8 cellular contexts compared by ENCODE assay signal in genomic region chr2:203683932-203684556, GRCh38. TPM values are rescaled to one million over a fixed set of nuclear protein-coding genes. Genes with fewer than 3 reads are reported as not detected.
DNase-seq lines count a peak whose midpoint lies in the region; ATAC-seq and TF ChIP-seq lines count a peak whose summit lies in the region.

No MANE protein-coding gene starts in this region.

- no peak overlapping the region for H3K4me2 ChIP-seq in neuronal stem cell (ENCODE audit: insufficient read depth, low read length, poor library complexity, severe bottlenecking)

- POLR2A ChIA-PET in activated CD4-positive, alpha-beta memory T cell treated with anti-CD3 and anti-CD28 coated beads for 36 hours (lab: Charles Lee): interaction anchor here (0.6 to 1.2 kb wide), 3 partner anchors 8 to 407 kb away, joined by 3 read pairs; no protein-coding TSS in a partner anchor
- POLR2A ChIA-PET in activated CD4-positive, alpha-beta memory T cell treated with anti-CD3 and anti-CD28 coated beads, Interleukin-2, amount 10 ng/mL, durations not matched to agents 7 days and 5 days (lab: Charles Lee): interaction anchor here (0.6 kb wide), 1 partner anchor 105 kb away, joined by 3 read pairs; no protein-coding TSS in a partner anchor
- POLR2A ChIA-PET in RWPE1 (lab: Yijun Ruan, JAX; ENCODE audit: low non-redundant PET): no interaction called here

- no peaks in the 10 kb centered on the region for H3K9me3 ChIP-seq in neuronal stem cell (replicated peaks in 1 of 2; ENCODE audit: control insufficient read depth in 2 of 2, insufficient read depth in 1 of 2, low read depth in 1 of 2, low read length in 2 of 2)

- H2BK12ac ChIP-seq in neuronal stem cell (ENCODE audit: low read length): no peak overlapping the region

- H4K8ac ChIP-seq in neuronal stem cell (ENCODE audit: low read depth, low read length): no peak overlapping the region

- intact Hi-C loops in activated CD4-positive, alpha-beta memory T cell treated with anti-CD3 and anti-CD28 coated beads for 36 hours (cut with micrococcal nuclease): no loop called here

- no peak overlapping the region for H2BK15ac ChIP-seq in neuronal stem cell (ENCODE audit: low read length)

- DNase-seq in activated CD4-positive, alpha-beta memory T cell treated with anti-CD3 and anti-CD28 coated beads for 36 hours: peak; percentile 76
- no peak for DNase-seq in activated CD4-positive, alpha-beta memory T cell treated with anti-CD3 and anti-CD28 coated beads, Interleukin-2, amount 10 ng/mL, durations not matched to agents 7 days and 5 days
- peak; percentile 55 for DNase-seq in RWPE1 (ENCODE audit: low spot score)
- peak; percentile 94 for DNase-seq in glomerular visceral epithelial cell (ENCODE audit: extremely low spot score)
- DNase-seq in SKM-1 treated with dmso at 0.1 percent for 144 hours (lab: John Stamatoyannopoulos, UW; ENCODE audit: unreplicated experiment): no peak
- no peak for DNase-seq in neuronal stem cell (ENCODE audit: low spot score)

- H3K79me1 ChIP-seq in neuronal stem cell (ENCODE audit: low read depth, low read length): no peaks in the 10 kb centered on the region

- H3K36me3 ChIP-seq in neuronal stem cell (replicated peaks in 1 of 2; ENCODE audit: control insufficient read depth in 2 of 2, insufficient read depth in 2 of 2, low read length in 2 of 2): no peaks in the 10 kb centered on the region

- H3K27me3 ChIP-seq in neuronal stem cell (ENCODE audit: control insufficient read depth in 3 of 3, insufficient read depth in 3 of 3, low read depth in 1 of 3, low read length in 3 of 3): no peaks in the 10 kb centered on the region

- H3K14ac ChIP-seq in neuronal stem cell (ENCODE audit: low read length): no peak overlapping the region

- peak; percentile 83 for ATAC-seq in HG02642 (IDR thresholded peaks at IDR 0.05; ENCODE audit: poor library complexity, unreplicated experiment)

- H3K27ac ChIP-seq in RWPE1 (peak overlapping the region; percentile 42; the same call in 1 of the 2 replicates), temporal lobe (ENCODE audit: low read depth, low read length) (peak overlapping the region; percentile 66), neuronal stem cell (replicated peaks; ENCODE audit: low read length) (no peak overlapping the region)

- H3K4ac ChIP-seq in neuronal stem cell (ENCODE audit: low read length): no peak overlapping the region

- no peak overlapping the region for H3K18ac ChIP-seq in neuronal stem cell (ENCODE audit: low read length)

- H3K27ac Mint-ChIP-seq in activated CD4-positive, alpha-beta memory T cell treated with anti-CD3 and anti-CD28 coated beads for 36 hours: peak overlapping the region; percentile 11
- H3K27ac Mint-ChIP-seq in activated CD4-positive, alpha-beta memory T cell treated with anti-CD3 and anti-CD28 coated beads, Interleukin-2, amount 10 ng/mL, durations not matched to agents 7 days and 5 days: no peak overlapping the region

- no peak overlapping the region for H2BK120ac ChIP-seq in neuronal stem cell (ENCODE audit: low read depth, low read length)

- H2AK5ac ChIP-seq in neuronal stem cell (ENCODE audit: low read depth, low read length): no peak overlapping the region

- no peak overlapping the region for H3K4me3 Mint-ChIP-seq in activated CD4-positive, alpha-beta memory T cell treated with anti-CD3 and anti-CD28 coated beads for 36 hours
- H3K4me3 Mint-ChIP-seq in activated CD4-positive, alpha-beta memory T cell treated with anti-CD3 and anti-CD28 coated beads, Interleukin-2, amount 10 ng/mL, durations not matched to agents 7 days and 5 days: no peak overlapping the region

- H3K36me3 Mint-ChIP-seq in activated CD4-positive, alpha-beta memory T cell treated with anti-CD3 and anti-CD28 coated beads for 36 hours: no peaks in the 10 kb centered on the region
- H3K36me3 Mint-ChIP-seq in activated CD4-positive, alpha-beta memory T cell treated with anti-CD3 and anti-CD28 coated beads, Interleukin-2, amount 10 ng/mL, durations not matched to agents 7 days and 5 days (ENCODE audit: low read depth): peaks cover 2% of the 10 kb centered on the region

- WGBS in neuronal stem cell (ENCODE audit: extremely low coverage in 2 of 2, insufficient read length in 2 of 2, insufficient replicate concordance in 1 of 2), 2 donors: no CpG with 5 or more reads among the region's 1 CpG

- no peak overlapping the region for H2BK5ac ChIP-seq in neuronal stem cell (ENCODE audit: low read length)

- no peaks in the 10 kb centered on the region for H3K9me3 Mint-ChIP-seq in activated CD4-positive, alpha-beta memory T cell treated with anti-CD3 and anti-CD28 coated beads for 36 hours
- H3K9me3 Mint-ChIP-seq in activated CD4-positive, alpha-beta memory T cell treated with anti-CD3 and anti-CD28 coated beads, Interleukin-2, amount 10 ng/mL, durations not matched to agents 7 days and 5 days: no peaks in the 10 kb centered on the region

- H3K4me1 ChIP-seq in neuronal stem cell (ENCODE audit: control insufficient read depth in 2 of 2, insufficient read depth in 1 of 2, low read depth in 1 of 2, low read length in 2 of 2): peaks cover 0 to 2% of the 10 kb centered on the region in 2 donors

- no peak overlapping the region for H3K9ac ChIP-seq in neuronal stem cell (ENCODE audit: low read depth, low read length, poor library complexity)

- H2AFZ ChIP-seq in neuronal stem cell (ENCODE audit: low read length): no peak overlapping the region

- H4K91ac ChIP-seq in neuronal stem cell (ENCODE audit: low read depth, low read length, poor library complexity): no peak overlapping the region

- peaks cover 30% of the 10 kb centered on the region for H3K4me1 Mint-ChIP-seq in activated CD4-positive, alpha-beta memory T cell treated with anti-CD3 and anti-CD28 coated beads for 36 hours (ENCODE audit: low read depth)
- H3K4me1 Mint-ChIP-seq in activated CD4-positive, alpha-beta memory T cell treated with anti-CD3 and anti-CD28 coated beads, Interleukin-2, amount 10 ng/mL, durations not matched to agents 7 days and 5 days: peaks cover 30% of the 10 kb centered on the region

- no peak overlapping the region for H3K4me3 ChIP-seq in neuronal stem cell (ENCODE audit: low read length in 2 of 2)

- H3K23ac ChIP-seq in neuronal stem cell (ENCODE audit: low read depth, low read length, poor library complexity): no peak overlapping the region

- TF ChIP-seq CTCF in RWPE1 (conservative IDR thresholded peaks at IDR 0.05; ENCODE audit: low read depth): no peak

- CTCF ChIA-PET in activated CD4-positive, alpha-beta memory T cell treated with anti-CD3 and anti-CD28 coated beads for 36 hours (lab: Charles Lee): interaction anchor here (0.6 to 1.0 kb wide), 2 partner anchors 9 to 814 kb away, joined by 3 to 4 read pairs; no protein-coding TSS in a partner anchor
- CTCF ChIA-PET in activated CD4-positive, alpha-beta memory T cell treated with anti-CD3 and anti-CD28 coated beads, Interleukin-2, amount 10 ng/mL, durations not matched to agents 7 days and 5 days (lab: Charles Lee): no interaction called here
- CTCF ChIA-PET in RWPE1 (lab: Yijun Ruan, JAX): interaction anchor here (0.5 to 1.1 kb wide), 5 partner anchors 16 to 394 kb away, joined by 3 to 6 read pairs (median 4); no protein-coding TSS in a partner anchor

- H3K27me3 Mint-ChIP-seq in activated CD4-positive, alpha-beta memory T cell treated with anti-CD3 and anti-CD28 coated beads for 36 hours: no peaks in the 10 kb centered on the region
- no peaks in the 10 kb centered on the region for H3K27me3 Mint-ChIP-seq in activated CD4-positive, alpha-beta memory T cell treated with anti-CD3 and anti-CD28 coated beads, Interleukin-2, amount 10 ng/mL, durations not matched to agents 7 days and 5 days

RNA-seq across cellular contexts. Expression of gene CD28, which starts 22.4 kb away (rescaled TPM):
- 100 to 1,000 TPM; 279 to 285 TPM for total RNA-seq in activated CD4-positive, alpha-beta memory T cell treated with anti-CD3 and anti-CD28 coated beads for 36 hours
- total RNA-seq in activated CD4-positive, alpha-beta memory T cell treated with anti-CD3 and anti-CD28 coated beads, Interleukin-2, amount 10 ng/mL, durations not matched to agents 7 days and 5 days: 100 to 1,000 TPM; 194 to 205 TPM
- 0.25 TPM for total RNA-seq in temporal lobe
- polyA plus RNA-seq in neuronal stem cell (2013, experiment 1 of 2): not detected
- not detected for polyA plus RNA-seq in neuronal stem cell (2013, experiment 2 of 2)

Comparison
In these comparisons a context has a peak if more than half of its experiments do, and no peak if none do; other contexts are left out.
1. DNase-seq: peak in activated CD4-positive, alpha-beta memory T cell treated with anti-CD3 and anti-CD28 coated beads for 36 hours (single experiment), RWPE1 (single experiment) and glomerular visceral epithelial cell (single experiment); none in activated CD4-positive, alpha-beta memory T cell treated with anti-CD3 and anti-CD28 coated beads, Interleukin-2, amount 10 ng/mL, durations not matched to agents 7 days and 5 days (single experiment), SKM-1 treated with dmso at 0.1 percent for 144 hours (single experiment) and neuronal stem cell (single experiment).
2. RNA of gene CD28, which starts 22.4 kb away (total RNA-seq): 279 to 285 TPM in activated CD4-positive, alpha-beta memory T cell treated with anti-CD3 and anti-CD28 coated beads for 36 hours and 194 to 205 TPM in activated CD4-positive, alpha-beta memory T cell treated with anti-CD3 and anti-CD28 coated beads, Interleukin-2, amount 10 ng/mL, durations not matched to agents 7 days and 5 days; 0.25 TPM in temporal lobe (single experiment); every median in the first group is over 100 times any median in the second.